1 cellular context compared by ENCODE assay signal in the genomic region with DNA sequence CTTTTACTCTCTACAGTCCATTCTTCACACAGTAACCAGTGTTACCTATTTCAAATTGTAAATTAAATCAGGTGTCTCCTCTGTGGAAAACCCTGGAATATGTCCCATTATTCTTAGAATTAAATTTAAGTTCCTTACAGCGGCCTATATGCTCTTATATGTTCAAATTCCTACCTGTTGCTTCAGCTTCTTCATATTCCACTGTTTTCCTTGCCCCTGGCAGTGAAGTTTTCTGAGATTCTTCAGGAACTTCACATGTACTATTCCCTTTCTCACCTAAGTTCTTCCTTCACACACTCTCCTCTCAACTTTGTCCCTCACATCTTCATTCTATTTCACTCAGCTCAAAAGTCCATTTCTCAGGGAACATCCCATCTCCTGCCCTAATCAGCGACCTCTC.
TF ChIP-seq lines count a peak whose summit lies in the region.

No MANE protein-coding gene starts in this region.

TF ChIP-seq in IMR-90, 13 proteins besides CTCF, POLR2A, EP300 and RAD21 (continued from another document):
- TF ChIP-seq, protein P1, sequence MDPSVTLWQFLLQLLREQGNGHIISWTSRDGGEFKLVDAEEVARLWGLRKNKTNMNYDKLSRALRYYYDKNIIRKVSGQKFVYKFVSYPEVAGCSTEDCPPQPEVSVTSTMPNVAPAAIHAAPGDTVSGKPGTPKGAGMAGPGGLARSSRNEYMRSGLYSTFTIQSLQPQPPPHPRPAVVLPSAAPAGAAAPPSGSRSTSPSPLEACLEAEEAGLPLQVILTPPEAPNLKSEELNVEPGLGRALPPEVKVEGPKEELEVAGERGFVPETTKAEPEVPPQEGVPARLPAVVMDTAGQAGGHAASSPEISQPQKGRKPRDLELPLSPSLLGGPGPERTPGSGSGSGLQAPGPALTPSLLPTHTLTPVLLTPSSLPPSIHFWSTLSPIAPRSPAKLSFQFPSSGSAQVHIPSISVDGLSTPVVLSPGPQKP (IDR thresholded peaks at IDR 0.05; ENCODE audit: borderline replicate concordance, low read depth, low read length): no peak
- no peak for TF ChIP-seq RFX5 (IDR thresholded peaks at IDR 0.05; ENCODE audit: low read depth, low read length)
- no peak for TF ChIP-seq MXI1 (IDR thresholded peaks at IDR 0.05; ENCODE audit: borderline replicate concordance, low read depth, low read length)
- TF ChIP-seq BHLHE40 (IDR thresholded peaks at IDR 0.05; ENCODE audit: low read depth, low read length): no peak
- TF ChIP-seq CEBPB (IDR thresholded peaks at IDR 0.05; ENCODE audit: low read depth, low read length): no peak
- no peak for TF ChIP-seq MAFK (IDR thresholded peaks at IDR 0.05; ENCODE audit: low read depth, low read length)
- no peak for TF ChIP-seq FOS (IDR thresholded peaks at IDR 0.05; ENCODE audit: low read depth, low read length)
